9 cellular contexts compared by ENCODE assay signal in the genomic region with DNA sequence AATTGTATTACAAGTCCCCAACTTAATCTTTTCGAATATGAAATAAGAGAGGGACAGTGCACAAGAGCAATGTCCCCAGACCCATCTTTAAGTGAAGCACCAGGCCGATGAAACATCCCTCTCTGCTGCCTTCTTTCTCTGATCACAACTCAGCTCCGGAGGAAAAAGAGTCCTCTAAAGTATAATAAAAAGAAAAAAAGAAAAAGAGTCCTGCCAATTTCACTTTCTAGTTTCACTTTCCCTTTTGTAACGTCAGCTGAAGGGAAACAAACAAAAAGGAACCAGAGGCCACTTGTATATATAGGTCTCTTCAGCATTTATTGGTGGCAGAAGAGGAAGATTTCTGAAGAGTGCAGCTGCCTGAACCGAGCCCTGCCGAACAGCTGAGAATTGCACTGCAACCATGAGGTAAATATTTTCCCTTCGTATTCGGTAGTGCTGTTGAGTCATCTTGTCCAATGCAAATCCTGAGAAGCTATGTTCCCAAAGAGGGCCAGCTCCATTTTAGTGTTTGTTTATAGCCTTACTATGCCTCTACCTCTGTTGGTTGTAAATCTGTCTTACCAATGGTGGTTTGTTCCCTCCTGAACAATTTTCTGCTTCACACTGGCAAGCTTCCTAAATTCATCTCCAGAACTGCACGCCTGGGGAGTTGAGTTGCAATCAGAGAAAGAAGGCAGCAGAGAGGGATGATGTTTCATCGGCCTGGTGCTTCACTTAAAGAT. TPM values are rescaled to one million over a fixed set of nuclear protein-coding genes. Genes with fewer than 3 reads are reported as not detected.
DNase-seq lines count a peak whose midpoint lies in the region; ATAC-seq lines count a peak whose summit lies in the region.
"Had no signal": no experiment of that assay in that cellular context is flagged by ENCODE, and none has a peak within 500 bp of the region (broad histone marks: within the 10 kb centered on the region; RNA-seq: fewer than 3 reads in every experiment).

A gene with protein sequence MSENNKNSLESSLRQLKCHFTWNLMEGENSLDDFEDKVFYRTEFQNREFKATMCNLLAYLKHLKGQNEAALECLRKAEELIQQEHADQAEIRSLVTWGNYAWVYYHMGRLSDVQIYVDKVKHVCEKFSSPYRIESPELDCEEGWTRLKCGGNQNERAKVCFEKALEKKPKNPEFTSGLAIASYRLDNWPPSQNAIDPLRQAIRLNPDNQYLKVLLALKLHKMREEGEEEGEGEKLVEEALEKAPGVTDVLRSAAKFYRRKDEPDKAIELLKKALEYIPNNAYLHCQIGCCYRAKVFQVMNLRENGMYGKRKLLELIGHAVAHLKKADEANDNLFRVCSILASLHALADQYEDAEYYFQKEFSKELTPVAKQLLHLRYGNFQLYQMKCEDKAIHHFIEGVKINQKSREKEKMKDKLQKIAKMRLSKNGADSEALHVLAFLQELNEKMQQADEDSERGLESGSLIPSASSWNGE (plus strand): TSS at position 326 of the 725 bp plus-strand sequence. CDS start 78 bp downstream, at position 404.

- DNase-seq in DMS53 (lab: John Stamatoyannopoulos, UW) (peak; percentile 82), RKO (ENCODE audit: low spot score) (peak; percentile 81), amygdala (lab: John Stamatoyannopoulos, UW) (peak in 29 of 56 donors; percentile 8 to 81 (median 45)), hepatic stellate cell (ENCODE audit: low spot score) (peak; percentile 36), T1000 (lab: John Stamatoyannopoulos, UW) (no peak)

- no peaks in the 10 kb centered on the region for H3K27me3 ChIP-seq in skeletal muscle satellite cell (ENCODE audit: control insufficient read depth, insufficient read depth, low read length)
- H3K27me3 ChIP-seq: cardiac muscle cell had no signal

- no peaks in the 10 kb centered on the region for H3K36me3 ChIP-seq in skeletal muscle satellite cell (ENCODE audit: insufficient read depth, low read length)
- H3K36me3 ChIP-seq: cardiac muscle cell had no signal

- H3K4me1 ChIP-seq in skeletal muscle satellite cell (ENCODE audit: control insufficient read depth, insufficient read depth, low read length), result peaks cover 16% of the 10 kb centered on the region

- ATAC-seq in GM19452 (IDR thresholded peaks at IDR 0.05; ENCODE audit: unreplicated experiment), result peak; percentile 67
- peak; percentile 70 for ATAC-seq in HG03565 (IDR thresholded peaks at IDR 0.05; ENCODE audit: unreplicated experiment)

- H3K9me3 ChIP-seq in skeletal muscle satellite cell (replicated peaks; ENCODE audit: low read length), result no peaks in the 10 kb centered on the region

- H3K4me2 ChIP-seq in skeletal muscle satellite cell (ENCODE audit: low read length), result peak within 1 kb of the TSS; percentile 87

- peak within 1 kb of the TSS; percentile 70 for H3K4me3 ChIP-seq in skeletal muscle satellite cell (ENCODE audit: low read length)
- H3K4me3 ChIP-seq: cardiac muscle cell had no signal

- peak within 1 kb of the TSS; percentile 89 for H3K9ac ChIP-seq in skeletal muscle satellite cell (ENCODE audit: low read depth, low read length)

RNA-seq across cellular contexts. Expression of the gene that starts here (rescaled TPM):
- total RNA-seq in skeletal muscle satellite cell (2012; rRNA removed), result 2.0 and 3.0 TPM in 2 replicates
- total RNA-seq: cardiac muscle cell had no signal
